21 cellular contexts compared by ENCODE assay signal in the genomic region with DNA sequence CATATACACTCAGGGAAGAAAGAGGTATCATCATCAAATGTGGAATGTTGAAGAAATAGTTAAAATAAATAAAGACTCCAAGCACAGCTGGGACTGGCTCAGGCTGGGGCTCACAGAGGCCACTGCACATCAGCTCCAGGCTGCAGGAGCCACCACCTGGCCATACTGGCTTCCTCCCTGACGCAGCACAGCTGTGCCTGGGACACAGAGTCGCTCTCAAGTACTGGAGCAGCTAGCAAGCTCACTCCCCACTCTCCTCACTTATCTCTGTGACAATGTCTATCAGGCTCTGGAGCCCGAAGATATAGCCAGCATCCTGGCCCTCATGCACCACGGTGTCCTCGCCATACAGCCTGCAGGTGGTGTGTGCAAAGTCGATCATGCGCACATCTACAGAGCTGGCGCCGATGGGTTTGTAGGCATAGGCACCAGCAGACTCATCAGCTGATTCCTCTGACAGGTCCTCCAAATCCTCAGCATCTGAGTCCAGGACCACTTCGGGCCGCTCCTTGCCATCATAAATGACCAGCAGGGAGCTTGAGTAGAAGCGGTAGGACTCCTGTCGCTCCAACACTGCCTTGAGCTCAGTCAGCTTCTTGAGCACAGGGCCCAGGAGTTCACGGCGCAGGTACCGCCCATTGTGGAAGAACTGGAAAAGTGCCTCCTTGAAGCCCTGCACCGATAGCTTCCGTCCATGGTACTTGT. TPM values are rescaled to one million over a fixed set of nuclear protein-coding genes. Genes with fewer than 3 reads are reported as not detected.
DNase-seq lines count a peak whose midpoint lies in the region; ATAC-seq, FAIRE-seq and TF ChIP-seq lines count a peak whose summit lies in the region.
"Had no signal": no experiment of that assay in that cellular context is flagged by ENCODE, and none has a peak within 500 bp of the region (broad histone marks: within the 10 kb centered on the region; RNA-seq: fewer than 3 reads in every experiment).

No MANE protein-coding gene starts in this region.

- no peak overlapping the region for H3K4me3 ChIP-seq in GM12878
- H3K4me3 ChIP-seq: body of pancreas, coronary artery, MG63, pancreas had no signal

- no peak for FAIRE-seq in GM12878 (lab: Jason Lieb, UNC)
- FAIRE-seq: endometrium, GM19239, pancreas had no signal

- peaks cover 24% of the 10 kb centered on the region for H3K79me2 ChIP-seq in GM12878 (ENCODE audit: control insufficient read depth, insufficient read depth, low read length)

- no peaks in the 10 kb centered on the region for H3K27me3 Mint-ChIP-seq in type B pancreatic cell
- H3K27me3 Mint-ChIP-seq in activated naive CD8-positive, alpha-beta T cell treated with anti-CD3 and anti-CD28 coated beads, Interleukin-2, amount 50 U/mL, for 24 hours: no peaks in the 10 kb centered on the region
- H3K27me3 Mint-ChIP-seq: activated naive CD8-positive, alpha-beta T cell treated with anti-CD3 and anti-CD28 coated beads for 36 hours; activated T-helper 17 cell treated with anti-CD3 and anti-CD28 coated beads, Interleukin-2, amount 50 U/mL, for 72 hours; naive thymus-derived CD8-positive, alpha-beta T cell had no signal

- no peak overlapping the region for H3K4me2 ChIP-seq in GM12878 (ENCODE audit: control insufficient read depth, insufficient read depth)

- ATAC-seq in Right ventricle myocardium superior (ENCODE audit: poor library complexity) (no peak), GM12878 (no peak), SK-N-SH treated with all-trans-retinoic acid at 6 μM for 48 hours (no peak)
- ATAC-seq in activated naive CD8-positive, alpha-beta T cell treated with anti-CD3 and anti-CD28 coated beads, Interleukin-2, amount 50 U/mL, for 24 hours: no peak
- ATAC-seq: activated T-helper 17 cell treated with anti-CD3 and anti-CD28 coated beads, Interleukin-2, amount 50 U/mL, for 72 hours; body of pancreas; naive thymus-derived CD8-positive, alpha-beta T cell; pancreas had no signal

- H2AFZ ChIP-seq in GM12878 (ENCODE audit: control insufficient read depth, low read depth, low read length): no peak overlapping the region

- POLR2A ChIA-PET in GM12878 (lab: Charles Lee): interaction anchor here (0.6 kb wide), 1 partner anchor 1414 kb away, joined by 6 read pairs; no protein-coding TSS in a partner anchor

- H3K27ac Mint-ChIP-seq in type B pancreatic cell: peak overlapping the region; percentile 72
- no peak overlapping the region for H3K27ac Mint-ChIP-seq in activated naive CD8-positive, alpha-beta T cell treated with anti-CD3 and anti-CD28 coated beads, Interleukin-2, amount 50 U/mL, for 24 hours
- H3K27ac Mint-ChIP-seq: activated naive CD8-positive, alpha-beta T cell treated with anti-CD3 and anti-CD28 coated beads for 36 hours; activated T-helper 17 cell treated with anti-CD3 and anti-CD28 coated beads, Interleukin-2, amount 50 U/mL, for 72 hours had no signal

- no peak overlapping the region for H3K27ac ChIP-seq in GM12878 (ENCODE audit: control insufficient read depth, insufficient read depth)
- H3K27ac ChIP-seq: body of pancreas, pancreas had no signal

- no peaks in the 10 kb centered on the region; the same call in 1 of the 2 replicates for H4K20me1 ChIP-seq in GM12878 (ENCODE audit: control insufficient read depth, insufficient read depth)

- H3K9ac ChIP-seq in GM12878 (ENCODE audit: control insufficient read depth, insufficient read depth, low read length): no peak overlapping the region

- TF ChIP-seq RAD21 in GM12878 (IDR thresholded peaks at IDR 0.05; ENCODE audit: insufficient read depth, low read depth, low read length): no peak

- TF ChIP-seq POLR2A in GM12878 (IDR thresholded peaks at IDR 0.05; ENCODE audit: low read depth, low read length): peak; percentile 38

- CTCF ChIA-PET in GM12878 (lab: Yijun Ruan, JAX): interaction anchor here (0.6 to 1.4 kb wide), 5 partner anchors 14 to 252 kb away, joined by 3 to 4 read pairs (median 3); a partner anchor contains a TSS

- peaks cover 28 to 34% of the 10 kb centered on the region in 2 experiments for H3K36me3 ChIP-seq in GM12878 (ENCODE audit: control insufficient read depth in 2 of 2, insufficient read depth in 2 of 2, low read length in 1 of 2)

- no peaks in the 10 kb centered on the region for H3K9me3 ChIP-seq in GM12878 (replicated peaks; ENCODE audit: control insufficient read depth, insufficient read depth, low read length)
- H3K9me3 ChIP-seq: body of pancreas, MG63, pancreas had no signal

- peak; percentile 37 for DNase-seq in Right ventricle myocardium superior
- no peak for DNase-seq in cardiac septum (ENCODE audit: low spot score)
- DNase-seq in GM12878 (ENCODE audit: low read depth, low spot score): no peak
- DNase-seq in type B pancreatic cell (ENCODE audit: extremely low spot score, unreplicated experiment): no peak
- DNase-seq in activated naive CD8-positive, alpha-beta T cell treated with anti-CD3 and anti-CD28 coated beads, Interleukin-2, amount 50 U/mL, for 24 hours: no peak
- DNase-seq: activated CD4-positive, alpha-beta T cell treated with anti-CD3 and anti-CD28 coated beads for 4 hours; activated naive CD8-positive, alpha-beta T cell treated with anti-CD3 and anti-CD28 coated beads for 36 hours; body of pancreas; mesendoderm; MG63; naive thymus-derived CD8-positive, alpha-beta T cell; NCI-H1436 treated with DMSO at 0.1 percent for 48 hours; NCI-H2171; NCI-H526 treated with DMSO at 0.1 percent for 48 hours; pancreas; SHP77 treated with DMSO at 0.1 percent for 48 hours had no signal

- H3K9me3 Mint-ChIP-seq in type B pancreatic cell: no peaks in the 10 kb centered on the region
- no peaks in the 10 kb centered on the region for H3K9me3 Mint-ChIP-seq in activated naive CD8-positive, alpha-beta T cell treated with anti-CD3 and anti-CD28 coated beads, Interleukin-2, amount 50 U/mL, for 24 hours
- H3K9me3 Mint-ChIP-seq: activated naive CD8-positive, alpha-beta T cell treated with anti-CD3 and anti-CD28 coated beads for 36 hours; activated T-helper 17 cell treated with anti-CD3 and anti-CD28 coated beads, Interleukin-2, amount 50 U/mL, for 72 hours; naive thymus-derived CD8-positive, alpha-beta T cell had no signal

- TF ChIP-seq CTCF in GM12878 (IDR thresholded peaks at IDR 0.05 in 2 of 3, conservative IDR thresholded peaks at IDR 0.05 in 1 of 3; ENCODE audit: control insufficient read depth in 2 of 3, extremely low read depth in 1 of 3, insufficient read depth in 1 of 3, low read depth in 3 of 3, low read length in 3 of 3) (no peak), type B pancreatic cell (conservative IDR thresholded peaks at IDR 0.05) (no peak)

- no TSS peak for BruUV-seq in GM12878 (replicated peaks; lab: Mats Ljungman, UMichigan)

- peaks cover 17% of the 10 kb centered on the region for H3K36me3 Mint-ChIP-seq in type B pancreatic cell
- peaks cover 29% of the 10 kb centered on the region for H3K36me3 Mint-ChIP-seq in activated naive CD8-positive, alpha-beta T cell treated with anti-CD3 and anti-CD28 coated beads, Interleukin-2, amount 50 U/mL, for 24 hours (ENCODE audit: low read depth)

- H3K4me1 Mint-ChIP-seq in type B pancreatic cell (ENCODE audit: unreplicated experiment): peaks cover 20% of the 10 kb centered on the region
- H3K4me1 Mint-ChIP-seq in activated naive CD8-positive, alpha-beta T cell treated with anti-CD3 and anti-CD28 coated beads, Interleukin-2, amount 50 U/mL, for 24 hours: peaks cover 16% of the 10 kb centered on the region

- in situ Hi-C loops in GM12878 (cut with MboI): no loop called here

- H3K4me1 ChIP-seq in GM12878 (ENCODE audit: control insufficient read depth, insufficient read depth, low read length): peaks cover 8% of the 10 kb centered on the region; the same call in 1 of the 2 replicates

- RAD21 ChIA-PET in GM12878 (lab: Charles Lee; ENCODE audit: unreplicated experiment): interaction anchor here (0.6 kb wide), 1 partner anchor 262 kb away, joined by 3 read pairs; no protein-coding TSS in a partner anchor

- no peak overlapping the region for H3K4me3 Mint-ChIP-seq in type B pancreatic cell
- no peak overlapping the region for H3K4me3 Mint-ChIP-seq in activated naive CD8-positive, alpha-beta T cell treated with anti-CD3 and anti-CD28 coated beads, Interleukin-2, amount 50 U/mL, for 24 hours
- H3K4me3 Mint-ChIP-seq: activated T-helper 17 cell treated with anti-CD3 and anti-CD28 coated beads, Interleukin-2, amount 50 U/mL, for 72 hours had no signal

- 96% methylated on average over 18 of the region's 18 CpGs for WGBS in GM12878 (ENCODE audit: insufficient coverage, insufficient replicate concordance, low lambda C conversion rate, missing lambda C conversion rate)

- SMC1A ChIA-PET in GM12878 (lab: Charles Lee; ENCODE audit: uncharacterized antibody, unreplicated experiment): no interaction called here

- intact Hi-C loops in Right ventricle myocardium superior (cut with DNase I): no loop called here
- intact Hi-C loops in cardiac septum (cut with DNase I): loop anchor here (5.0 kb wide), 1 partner anchor 159 kb away; a partner anchor contains a TSS
- intact Hi-C loops in GM12878 (cut with micrococcal nuclease; ENCODE audit: unreplicated experiment): no loop called here

- H3K27me3 ChIP-seq in GM12878 (replicated peaks in 1 of 2; ENCODE audit: control insufficient read depth in 2 of 2, insufficient read depth in 2 of 2, low read length in 1 of 2): no peaks in the 10 kb centered on the region
- H3K27me3 ChIP-seq: body of pancreas, MG63, pancreas had no signal

- TF ChIP-seq EP300 in GM12878 (IDR thresholded peaks at IDR 0.05; ENCODE audit: borderline replicate concordance in 1 of 2, control insufficient read depth in 1 of 2, low read depth in 2 of 2, low read length in 2 of 2): no peak

RNA-seq across cellular contexts. Expression of a gene that starts 2.5 kb away (rescaled TPM):
- total RNA-seq in Right ventricle myocardium superior (13.3 TPM), cardiac septum (22.5 TPM), GM12878 (2014; rRNA removed) (16.3 and 20.8 TPM in 2 replicates), GM12878 (2014; rRNA removed; fragmentation: Illumina TruSeq; extraction: Trizol) (7.5 and 7.7 TPM in 2 replicates), GM12878 (2021) (18.9 and 20.1 TPM in 2 replicates), type B pancreatic cell (ENCODE audit: low replicate concordance) (20.1 and 22.1 TPM in 2 replicates)
- 65.5 and 82.3 TPM in 2 replicates for total RNA-seq in GM12878 (2013; cell fraction: nucleolus; rRNA removed)
- 13.0 TPM for polyA plus RNA-seq in GM12878 (2011; ENCODE audit: low read depth)
- polyA plus RNA-seq in GM12878 (2011; rRNA removed) (16.2 and 31.6 TPM in 2 replicates), GM12878 (2014; fragmentation: Illumina TruSeq; extraction: Trizol) (5.3 and 11.7 TPM in 2 replicates), GM12878 (2014; fragmentation: Nextera tagmentation; extraction: Ambion mirVana) (1 to 10 TPM in 1 of 2 experiments, under 1 TPM in 1; 0.93 to 2.9 TPM), GM12878 (2014; rRNA removed) (16.8 and 17.7 TPM in 2 replicates), GM12878 (2016; fragmentation: Nextera tagmentation; extraction: Ambion mirVana) (10 to 100 TPM; 14.9 to 15.5 TPM)
- 52.6 and 60.3 TPM in 2 replicates for polyA plus RNA-seq in GM12878 (2011; cell fraction: cytosol; rRNA removed)
- 89.0 and 106 TPM in 2 replicates for polyA plus RNA-seq in GM12878 (2011; cell fraction: nucleus; rRNA removed)
- polyA plus RNA-seq in GM12878 (2012): 25.0 and 32.9 TPM in 2 replicates
- 55.8 and 74.9 TPM in 2 replicates for polyA minus RNA-seq in GM12878 (2011; rRNA and poly(A)+ RNA removed)
- 18.8 and 26.7 TPM in 2 replicates for polyA minus RNA-seq in GM12878 (2011; cell fraction: cytosol; rRNA and poly(A)+ RNA removed)
- 39.7 and 45.0 TPM in 2 replicates for polyA minus RNA-seq in GM12878 (2011; cell fraction: nucleus; rRNA and poly(A)+ RNA removed)

RNA-seq across cellular contexts. Expression of a gene that starts 25.5 kb away (rescaled TPM):
- total RNA-seq in Right ventricle myocardium superior: 0.16 TPM
- total RNA-seq in cardiac septum: 0.22 TPM
- 5.4 and 7.9 TPM in 2 replicates for total RNA-seq in GM12878 (2013; cell fraction: nucleolus; rRNA removed)
- total RNA-seq in GM12878 (2014; rRNA removed): 0.82 and 0.96 TPM in 2 replicates
- 0.37 and 0.58 TPM in 2 replicates for total RNA-seq in GM12878 (2014; rRNA removed; fragmentation: Illumina TruSeq; extraction: Trizol)
- 1.6 TPM in 2 replicates for total RNA-seq in GM12878 (2021)
- 0.31 TPM for polyA plus RNA-seq in GM12878 (2011; ENCODE audit: low read depth)
- polyA plus RNA-seq in GM12878 (2011; rRNA removed): 0.65 and 1.1 TPM in 2 replicates
- 1.9 and 2.3 TPM in 2 replicates for polyA plus RNA-seq in GM12878 (2011; cell fraction: cytosol; rRNA removed)
- 12.5 and 14.4 TPM in 2 replicates for polyA plus RNA-seq in GM12878 (2011; cell fraction: nucleus; rRNA removed)
- polyA plus RNA-seq in GM12878 (2012): 0.61 and 0.76 TPM in 2 replicates
- 0.48 and 0.56 TPM in 2 replicates for polyA plus RNA-seq in GM12878 (2014; fragmentation: Illumina TruSeq; extraction: Trizol)
- polyA plus RNA-seq in GM12878 (2014; fragmentation: Nextera tagmentation; extraction: Ambion mirVana): under 1 TPM; 0.08 to 0.18 TPM
- polyA plus RNA-seq in GM12878 (2014; rRNA removed): 1.2 and 1.6 TPM in 2 replicates
- polyA plus RNA-seq in GM12878 (2016; fragmentation: Nextera tagmentation; extraction: Ambion mirVana): under 1 TPM; 0.34 to 0.35 TPM
- polyA minus RNA-seq in GM12878 (2011; rRNA and poly(A)+ RNA removed): 3.7 and 4.9 TPM in 2 replicates
- polyA minus RNA-seq in GM12878 (2011; cell fraction: cytosol; rRNA and poly(A)+ RNA removed): 2.1 and 2.3 TPM in 2 replicates
- polyA minus RNA-seq in GM12878 (2011; cell fraction: nucleus; rRNA and poly(A)+ RNA removed): 5.9 and 8.3 TPM in 2 replicates
- total RNA-seq in type B pancreatic cell (ENCODE audit: low replicate concordance): 9.8 and 10.2 TPM in 2 replicates

RNA-seq across cellular contexts. Expression of a gene that starts 28.8 kb away (rescaled TPM):
- total RNA-seq in Right ventricle myocardium superior (22.7 TPM), cardiac septum (23.9 TPM), GM12878 (2014; rRNA removed) (61.7 and 70.2 TPM in 2 replicates), GM12878 (2014; rRNA removed; fragmentation: Illumina TruSeq; extraction: Trizol) (67.0 and 68.7 TPM in 2 replicates), GM12878 (2021) (57.4 and 59.7 TPM in 2 replicates), type B pancreatic cell (ENCODE audit: low replicate concordance) (104 and 145 TPM in 2 replicates)
- total RNA-seq in GM12878 (2013; cell fraction: nucleolus; rRNA removed): 117 and 120 TPM in 2 replicates
- polyA plus RNA-seq in GM12878 (2011; ENCODE audit: low read depth): 44.3 TPM
- polyA plus RNA-seq in GM12878 (2011; rRNA removed) (77.9 and 95.9 TPM in 2 replicates), GM12878 (2014; fragmentation: Illumina TruSeq; extraction: Trizol) (69.3 and 70.7 TPM in 2 replicates), GM12878 (2014; fragmentation: Nextera tagmentation; extraction: Ambion mirVana) (10 to 100 TPM; 25.8 to 37.6 TPM), GM12878 (2014; rRNA removed) (77.5 and 82.0 TPM in 2 replicates), GM12878 (2016; fragmentation: Nextera tagmentation; extraction: Ambion mirVana) (10 to 100 TPM; 78.6 to 81.7 TPM)
- 112 and 129 TPM in 2 replicates for polyA plus RNA-seq in GM12878 (2011; cell fraction: cytosol; rRNA removed)
- 329 and 359 TPM in 2 replicates for polyA plus RNA-seq in GM12878 (2011; cell fraction: nucleus; rRNA removed)
- polyA plus RNA-seq in GM12878 (2012): 55.5 and 58.2 TPM in 2 replicates
- 85.9 and 101 TPM in 2 replicates for polyA minus RNA-seq in GM12878 (2011; rRNA and poly(A)+ RNA removed)
- 28.5 and 32.1 TPM in 2 replicates for polyA minus RNA-seq in GM12878 (2011; cell fraction: cytosol; rRNA and poly(A)+ RNA removed)
- polyA minus RNA-seq in GM12878 (2011; cell fraction: nucleus; rRNA and poly(A)+ RNA removed): 35.2 and 62.1 TPM in 2 replicates

RNA-seq across cellular contexts. Expression of a gene that starts 52.9 kb away (rescaled TPM):
- total RNA-seq in Right ventricle myocardium superior: 10.8 TPM
- 8.9 TPM for total RNA-seq in cardiac septum
- total RNA-seq in GM12878 (2013; cell fraction: nucleolus; rRNA removed): 57.6 and 65.8 TPM in 2 replicates
- 17.1 and 17.8 TPM in 2 replicates for total RNA-seq in GM12878 (2014; rRNA removed)
- 7.2 and 7.8 TPM in 2 replicates for total RNA-seq in GM12878 (2014; rRNA removed; fragmentation: Illumina TruSeq; extraction: Trizol)
- 18.8 and 24.9 TPM in 2 replicates for total RNA-seq in GM12878 (2021)
- polyA plus RNA-seq in GM12878 (2011; ENCODE audit: low read depth): 27.7 TPM
- polyA plus RNA-seq in GM12878 (2011; rRNA removed): 10.5 and 16.5 TPM in 2 replicates
- polyA plus RNA-seq in GM12878 (2011; cell fraction: cytosol; rRNA removed): 22.3 and 25.6 TPM in 2 replicates
- polyA plus RNA-seq in GM12878 (2011; cell fraction: nucleus; rRNA removed): 366 and 387 TPM in 2 replicates
- polyA plus RNA-seq in GM12878 (2012): 18.0 and 22.4 TPM in 2 replicates
- polyA plus RNA-seq in GM12878 (2014; fragmentation: Illumina TruSeq; extraction: Trizol): 8.9 and 11.9 TPM in 2 replicates
- 1 to 10 TPM; 2.1 to 2.9 TPM for polyA plus RNA-seq in GM12878 (2014; fragmentation: Nextera tagmentation; extraction: Ambion mirVana)
- polyA plus RNA-seq in GM12878 (2014; rRNA removed): 20.6 and 22.5 TPM in 2 replicates
- 10 to 100 TPM; 11.2 to 14.7 TPM for polyA plus RNA-seq in GM12878 (2016; fragmentation: Nextera tagmentation; extraction: Ambion mirVana)
- 21.0 and 31.1 TPM in 2 replicates for polyA minus RNA-seq in GM12878 (2011; rRNA and poly(A)+ RNA removed)
- 8.4 and 9.1 TPM in 2 replicates for polyA minus RNA-seq in GM12878 (2011; cell fraction: cytosol; rRNA and poly(A)+ RNA removed)
- polyA minus RNA-seq in GM12878 (2011; cell fraction: nucleus; rRNA and poly(A)+ RNA removed): 69.9 and 92.4 TPM in 2 replicates
- 19.7 and 35.6 TPM in 2 replicates for total RNA-seq in type B pancreatic cell (ENCODE audit: low replicate concordance)
